17 cellular contexts compared by ENCODE assay signal in the genomic region with DNA sequence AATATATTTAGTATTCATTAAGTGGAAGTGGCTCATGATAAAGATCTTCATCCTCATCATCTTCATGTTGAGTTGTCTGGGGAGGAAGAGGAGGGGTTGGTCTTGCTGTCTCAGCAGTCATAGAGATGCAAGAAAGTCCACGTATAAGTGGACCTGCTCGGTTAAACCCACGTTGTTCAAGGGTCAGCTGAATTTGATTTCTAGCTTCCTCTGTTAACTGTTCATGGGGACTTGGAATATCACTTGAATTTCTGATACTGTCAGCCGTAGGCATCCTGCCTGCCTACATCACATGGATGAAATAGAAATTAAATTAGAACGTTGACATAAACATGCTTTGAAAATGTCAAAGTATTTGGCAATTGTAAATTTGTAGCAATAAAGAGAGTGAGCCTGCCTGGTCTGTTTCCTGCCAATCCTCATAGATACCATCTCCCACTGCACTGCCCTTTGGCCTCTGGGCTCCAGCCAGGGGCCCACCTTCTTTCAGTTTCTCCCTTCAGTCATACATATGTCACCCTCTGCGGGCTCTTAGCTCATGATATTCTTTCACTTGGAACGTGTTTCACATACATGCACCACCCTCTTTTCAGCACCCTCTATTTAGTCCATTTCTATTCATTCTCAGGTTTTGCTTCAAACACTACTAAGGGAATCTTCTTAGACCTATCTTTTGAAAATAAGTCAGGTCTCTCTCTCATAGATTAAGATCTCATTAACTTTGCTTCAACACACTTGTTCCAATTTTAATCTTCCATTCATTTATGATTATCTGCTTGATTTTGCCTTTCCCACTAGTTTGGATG.
DNase-seq lines count a peak whose midpoint lies in the region; ATAC-seq and TF ChIP-seq lines count a peak whose summit lies in the region.
"Had no signal": no experiment of that assay in that cellular context is flagged by ENCODE, and none has a peak within 500 bp of the region (broad histone marks: within the 10 kb centered on the region; RNA-seq: fewer than 3 reads in every experiment).

No MANE protein-coding gene starts in this region.

- H3K27me3 Mint-ChIP-seq in Calu3 (ENCODE audit: unreplicated experiment) = no peaks in the 10 kb centered on the region
- H3K27me3 Mint-ChIP-seq: CD4-positive, alpha-beta T cell had no signal

- H3K4me1 Mint-ChIP-seq in Calu3 (ENCODE audit: low read depth, unreplicated experiment) = peaks cover 53% of the 10 kb centered on the region

- DNase-seq in Calu3 (peak; percentile 54), Peyer's patch (peak in 2 of 3 donors; percentile 63 to 70), left lobe of liver (ENCODE audit: low spot score) (peak; percentile 47), caudate nucleus (lab: John Stamatoyannopoulos, UW) (no peak), dermis blood vessel endothelial cell (no peak), NCI-H69 (lab: John Stamatoyannopoulos, UW) (no peak)
- no peak for DNase-seq in effector CD8-positive, alpha-beta T cell (lab: John Stamatoyannopoulos, UW)
- DNase-seq: BE2C; CD4-positive, alpha-beta T cell; HFFc6; MV-4-11; NCI-H1417; NCI-H1930; NCI-H748 treated with DMSO at 0.1 percent for 48 hours; SHP77 had no signal

- peaks cover 2% of the 10 kb centered on the region for H3K9me3 Mint-ChIP-seq in Calu3 (ENCODE audit: low read depth, unreplicated experiment)
- H3K9me3 Mint-ChIP-seq: HFFc6 had no signal

- H3K4me3 ChIP-seq in Peyer's patch = no peak overlapping the region

- no peaks in the 10 kb centered on the region for H3K9me3 ChIP-seq in Peyer's patch
- H3K9me3 ChIP-seq: BE2C had no signal

- peak; percentile 91 for ATAC-seq in GM21786 (IDR thresholded peaks at IDR 0.05; ENCODE audit: unreplicated experiment)
- peak; percentile 87 for ATAC-seq in left lobe of liver

- H3K4me3 Mint-ChIP-seq in Calu3 (ENCODE audit: low read depth, unreplicated experiment) = peak overlapping the region; percentile 28
- H3K4me3 Mint-ChIP-seq: CD4-positive, alpha-beta T cell; HFFc6 had no signal

- no peaks in the 10 kb centered on the region for H3K27me3 ChIP-seq in Peyer's patch
- H3K27me3 ChIP-seq: BE2C had no signal

- TF ChIP-seq CTCF in Calu3 (IDR thresholded peaks at IDR 0.05; ENCODE audit: unreplicated experiment) = no peak
- no peak for TF ChIP-seq CTCF in Peyer's patch (IDR thresholded peaks at IDR 0.05)

- intact Hi-C loops in Calu3 (cut with micrococcal nuclease; ENCODE audit: unreplicated experiment) = no loop called here

- peak overlapping the region; percentile 34 for H3K27ac Mint-ChIP-seq in Calu3 (ENCODE audit: unreplicated experiment)
- H3K27ac Mint-ChIP-seq: CD4-positive, alpha-beta T cell; HFFc6 had no signal

- no peaks in the 10 kb centered on the region for H3K36me3 ChIP-seq in Peyer's patch
- H3K36me3 ChIP-seq: BE2C had no signal

- TF ChIP-seq POLR2A in Peyer's patch (IDR thresholded peaks at IDR 0.05) = no peak

- BruUV-seq in Calu3 (replicated peaks; lab: Mats Ljungman, UMichigan) = no TSS peak

- H3K27ac ChIP-seq in Peyer's patch = peak overlapping the region in 1 of 4 donors; percentile 29
- no peak overlapping the region for H3K27ac ChIP-seq in caudate nucleus (ENCODE audit: low read depth, low read length)
- H3K27ac ChIP-seq: 22Rv1 had no signal

- H3K36me3 Mint-ChIP-seq in Calu3 (ENCODE audit: insufficient read depth, unreplicated experiment) = peaks cover 10% of the 10 kb centered on the region

- CTCF ChIA-PET in Calu3 (lab: Charles Lee) = interaction anchor here (0.7 to 1.7 kb wide), 5 partner anchors 9 to 102 kb away, joined by 3 to 6 read pairs (median 3); no protein-coding TSS in a partner anchor

- H3K4me1 ChIP-seq in Peyer's patch = no peaks in the 10 kb centered on the region
- H3K4me1 ChIP-seq: BE2C had no signal

Comparison
In these comparisons a context has a peak if more than half of its experiments do, and no peak if none do; other contexts are left out.
1. DNase-seq: peak in Calu3 (single experiment), Peyer's patch (2 of 3) and left lobe of liver (single experiment); none in effector CD8-positive, alpha-beta T cell (single experiment), caudate nucleus (0 of 61), dermis blood vessel endothelial cell (single experiment) and NCI-H69 (single experiment).